8 cellular contexts compared by ENCODE assay signal in genomic region chr19:7394728-7395359, GRCh38. TPM values are rescaled to one million over a fixed set of nuclear protein-coding genes. Genes with fewer than 3 reads are reported as not detected.
DNase-seq lines count a peak whose midpoint lies in the region; ATAC-seq and TF ChIP-seq lines count a peak whose summit lies in the region.

No MANE protein-coding gene starts in this region.

- H3K4me3 ChIP-seq in BE2C (ENCODE audit: low read depth, low read length), result peak overlapping the region; percentile 87
- H3K4me3 ChIP-seq in lower lobe of right lung, result peak overlapping the region; percentile 98

- CTCF ChIA-PET in activated CD8-positive, alpha-beta T cell treated with anti-CD3 and anti-CD28 coated beads, Interleukin-2, amount 10 ng/mL, durations not matched to agents 7 days and 5 days (lab: Charles Lee), result interaction anchor here (0.9 to 1.2 kb wide), 3 partner anchors 14 to 41 kb away, joined by 4 to 6 read pairs (median 5); no protein-coding TSS in a partner anchor

- DNase-seq in BE2C, result peak; percentile 90
- peak; percentile 79 for DNase-seq in GM19240 (ENCODE audit: insufficient read length, low spot score)
- DNase-seq in NCI-H82 (lab: John Stamatoyannopoulos, UW), result peak; percentile 83
- peak; percentile 92 for DNase-seq in activated CD8-positive, alpha-beta T cell treated with anti-CD3 and anti-CD28 coated beads, Interleukin-2, amount 10 ng/mL, durations not matched to agents 7 days and 5 days
- DNase-seq in ecto neural progenitor cell (ENCODE audit: low spot score), result peak; percentile 97
- DNase-seq in lower lobe of right lung, result peak; percentile 90
- DNase-seq in stimulated activated CD4-positive, alpha-beta T cell treated with anti-CD3 and anti-CD28 coated beads, Interleukin-4, amount 100 ng/mL, for 4 hours, result peak; percentile 86 to 89

- H3K27me3 Mint-ChIP-seq in activated CD8-positive, alpha-beta T cell treated with anti-CD3 and anti-CD28 coated beads, Interleukin-2, amount 10 ng/mL, durations not matched to agents 7 days and 5 days (ENCODE audit: low read depth), result no peaks in the 10 kb centered on the region

- H3K9me3 Mint-ChIP-seq in activated CD8-positive, alpha-beta T cell treated with anti-CD3 and anti-CD28 coated beads, Interleukin-2, amount 10 ng/mL, durations not matched to agents 7 days and 5 days (ENCODE audit: insufficient read depth), result no peaks in the 10 kb centered on the region

- ATAC-seq in HG03571 (IDR thresholded peaks at IDR 0.05; ENCODE audit: unreplicated experiment) (peak; percentile 49), lower lobe of right lung (peak; percentile 96 to 97)
- peak; percentile 93 for ATAC-seq in activated CD8-positive, alpha-beta T cell treated with anti-CD3 and anti-CD28 coated beads, Interleukin-2, amount 10 ng/mL, durations not matched to agents 7 days and 5 days

- peak overlapping the region; percentile 91 for H3K27ac ChIP-seq in lower lobe of right lung

- intact Hi-C loops in lower lobe of right lung (cut with DNase I), result no loop called here

- H3K36me3 ChIP-seq in BE2C (no peaks in the 10 kb centered on the region), lower lobe of right lung (peaks cover 5% of the 10 kb centered on the region)

- H3K27ac Mint-ChIP-seq in activated CD8-positive, alpha-beta T cell treated with anti-CD3 and anti-CD28 coated beads, Interleukin-2, amount 10 ng/mL, durations not matched to agents 7 days and 5 days, result peak overlapping the region; percentile 91

- H3K4me1 Mint-ChIP-seq in activated CD8-positive, alpha-beta T cell treated with anti-CD3 and anti-CD28 coated beads, Interleukin-2, amount 10 ng/mL, durations not matched to agents 7 days and 5 days (ENCODE audit: low read depth), result peaks cover 22% of the 10 kb centered on the region

- H3K27me3 ChIP-seq in BE2C (no peaks in the 10 kb centered on the region), lower lobe of right lung (ENCODE audit: low read depth) (no peaks in the 10 kb centered on the region)

- H3K4me3 Mint-ChIP-seq in activated CD8-positive, alpha-beta T cell treated with anti-CD3 and anti-CD28 coated beads, Interleukin-2, amount 10 ng/mL, durations not matched to agents 7 days and 5 days, result peak overlapping the region; percentile 89

- POLR2A ChIA-PET in activated CD8-positive, alpha-beta T cell treated with anti-CD3 and anti-CD28 coated beads, Interleukin-2, amount 10 ng/mL, durations not matched to agents 7 days and 5 days (lab: Charles Lee), result interaction anchor here (0.5 to 1.7 kb wide), 3 partner anchors 8 to 296 kb away, joined by 3 read pairs; no protein-coding TSS in a partner anchor

- H3K36me3 Mint-ChIP-seq in activated CD8-positive, alpha-beta T cell treated with anti-CD3 and anti-CD28 coated beads, Interleukin-2, amount 10 ng/mL, durations not matched to agents 7 days and 5 days (ENCODE audit: low read depth), result peaks cover 20% of the 10 kb centered on the region

- H3K4me1 ChIP-seq in BE2C (no peaks in the 10 kb centered on the region), lower lobe of right lung (peaks cover 40% of the 10 kb centered on the region)

- TF ChIP-seq CTCF in BE2C (IDR thresholded peaks at IDR 0.05; ENCODE audit: low read depth, low read length), result no peak
- no peak for TF ChIP-seq CTCF in lower lobe of right lung (IDR thresholded peaks at IDR 0.05)

- no peaks in the 10 kb centered on the region for H3K9me3 ChIP-seq in BE2C
- H3K9me3 ChIP-seq in lower lobe of right lung, result no peaks in the 10 kb centered on the region

RNA-seq across cellular contexts. Expression of gene ARHGEF18, which starts 46.1 kb away (rescaled TPM):
- polyA plus RNA-seq in BE2C (2012; ENCODE audit: insufficient read depth, insufficient read length, low read depth), result 16.0 TPM
- 10 to 100 TPM; 34.0 to 40.5 TPM for total RNA-seq in activated CD8-positive, alpha-beta T cell treated with anti-CD3 and anti-CD28 coated beads, Interleukin-2, amount 10 ng/mL, durations not matched to agents 7 days and 5 days
- 42.4 TPM for total RNA-seq in lower lobe of right lung

Comparison
In these comparisons a context has a peak if more than half of its experiments do, and no peak if none do; other contexts are left out.
1. Peak in every context shown above with its lines: DNase-seq, ATAC-seq, H3K4me3 ChIP-seq and H3K27ac ChIP-seq.